In genomic region chr7:99396914-99397631, GRCh38 we compare ENCODE assay signal across 1 cellular context.
TF ChIP-seq lines count a peak whose summit lies in the region.

No MANE protein-coding gene starts in this region.

TF ChIP-seq in K562, 482 proteins besides CTCF, POLR2A, EP300 and RAD21:
- no peak for TF ChIP-seq E2F3 (CRISPR knock-in tag; IDR thresholded peaks at IDR 0.05)
- TF ChIP-seq, protein P1, sequence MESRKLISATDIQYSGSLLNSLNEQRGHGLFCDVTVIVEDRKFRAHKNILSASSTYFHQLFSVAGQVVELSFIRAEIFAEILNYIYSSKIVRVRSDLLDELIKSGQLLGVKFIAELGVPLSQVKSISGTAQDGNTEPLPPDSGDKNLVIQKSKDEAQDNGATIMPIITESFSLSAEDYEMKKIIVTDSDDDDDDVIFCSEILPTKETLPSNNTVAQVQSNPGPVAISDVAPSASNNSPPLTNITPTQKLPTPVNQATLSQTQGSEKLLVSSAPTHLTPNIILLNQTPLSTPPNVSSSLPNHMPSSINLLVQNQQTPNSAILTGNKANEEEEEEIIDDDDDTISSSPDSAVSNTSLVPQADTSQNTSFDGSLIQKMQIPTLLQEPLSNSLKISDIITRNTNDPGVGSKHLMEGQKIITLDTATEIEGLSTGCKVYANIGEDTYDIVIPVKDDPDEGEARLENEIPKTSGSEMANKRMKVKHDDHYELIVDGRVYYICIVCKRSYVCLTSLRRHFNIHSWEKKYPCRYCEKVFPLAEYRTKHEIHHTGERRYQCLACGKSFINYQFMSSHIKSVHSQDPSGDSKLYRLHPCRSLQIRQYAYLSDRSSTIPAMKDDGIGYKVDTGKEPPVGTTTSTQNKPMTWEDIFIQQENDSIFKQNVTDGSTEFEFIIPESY (CRISPR knock-in tag; IDR thresholded peaks at IDR 0.05): 0 out of 2 replicates have a peak, but pooled peaks have one; percentile 18
- peak; percentile 30 for TF ChIP-seq POLR2B (IDR thresholded peaks at IDR 0.05; ENCODE audit: low read depth, partially characterized antibody)
- TF ChIP-seq, protein P2, sequence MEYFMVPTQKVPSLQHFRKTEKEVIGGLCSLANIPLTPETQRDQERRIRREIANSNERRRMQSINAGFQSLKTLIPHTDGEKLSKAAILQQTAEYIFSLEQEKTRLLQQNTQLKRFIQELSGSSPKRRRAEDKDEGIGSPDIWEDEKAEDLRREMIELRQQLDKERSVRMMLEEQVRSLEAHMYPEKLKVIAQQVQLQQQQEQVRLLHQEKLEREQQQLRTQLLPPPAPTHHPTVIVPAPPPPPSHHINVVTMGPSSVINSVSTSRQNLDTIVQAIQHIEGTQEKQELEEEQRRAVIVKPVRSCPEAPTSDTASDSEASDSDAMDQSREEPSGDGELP (CRISPR knock-in tag; IDR thresholded peaks at IDR 0.05; ENCODE audit: borderline replicate concordance): no peak
- 0 out of 2 replicates have a peak, but pooled peaks have one; percentile 35 for TF ChIP-seq POLR2AphosphoS2 (IDR thresholded peaks at IDR 0.05; ENCODE audit: low read length)
- TF ChIP-seq ZNF449 (CRISPR knock-in tag; IDR thresholded peaks at IDR 0.05): no peak
- peak; percentile 59; the same call in 1 of the 2 replicates for TF ChIP-seq PML (IDR thresholded peaks at IDR 0.05; ENCODE audit: low read length)
- 0 out of 2 replicates have a peak, but pooled peaks have one; percentile 9 for TF ChIP-seq ZNF3 (CRISPR knock-in tag; IDR thresholded peaks at IDR 0.05)
- 0 out of 2 replicates have a peak, but pooled peaks have one; percentile 11 for TF ChIP-seq ZBED1 (IDR thresholded peaks at IDR 0.05)
- TF ChIP-seq SUPT5H (IDR thresholded peaks at IDR 0.05): peak; percentile 67
